ENCODE assay signal across 8 cellular contexts in genomic region chr14:22829661-22830328, GRCh38.
DNase-seq lines count a peak whose midpoint lies in the region; ATAC-seq and TF ChIP-seq lines count a peak whose summit lies in the region.

TSS of gene MRPL52 (plus strand) at chr14:22829887. CDS start at chr14:22829913, 26 bp downstream.

- DNase-seq in Ammon's horn (ENCODE audit: low spot score): peak; percentile 93
- peak; percentile 78 for DNase-seq in NCI-H510A treated with DMSO at 0.1 percent for 48 hours (lab: John Stamatoyannopoulos, UW)
- DNase-seq in activated CD4-positive, alpha-beta T cell treated with anti-CD3 and anti-CD28 coated beads for 4 hours: peak; percentile 88 to 89
- DNase-seq in left kidney (ENCODE audit: low read depth, low spot score): peak; percentile 97
- peak; percentile 91 to 92 for DNase-seq in stimulated activated CD4-positive, alpha-beta T cell treated with anti-CD3 and anti-CD28 coated beads, Interleukin-2, amount 100 ng/mL, for 24 hours

- peak; percentile 84 for TF ChIP-seq POLR2A in GM19099 (IDR thresholded peaks at IDR 0.05; ENCODE audit: extremely low read depth, insufficient read length, low read depth)

- peak; percentile 80 for ATAC-seq in HG03432 (IDR thresholded peaks at IDR 0.05; ENCODE audit: unreplicated experiment)

- H3K27ac ChIP-seq in cingulate gyrus (ENCODE audit: low read depth, low read length): peak within 1 kb of the TSS; percentile 73

Comparison
In these comparisons a context has a peak if more than half of its experiments do, and no peak if none do; other contexts are left out.
1. Peak in every context shown above with its lines: DNase-seq, ATAC-seq and H3K27ac ChIP-seq.